In genomic region chr16:11105038-11105903, GRCh38 we compare ENCODE assay signal across 8 cellular contexts.
DNase-seq lines count a peak whose midpoint lies in the region; TF ChIP-seq lines count a peak whose summit lies in the region.

No MANE protein-coding gene starts in this region.

- H3K27ac Mint-ChIP-seq in T-helper 1 cell treated with Interleukin-12 subunit alpha and Interleukin-12 subunit beta and Interleukin-4 antibody, amounts not matched to agents 30 μg/mL and 1 μg/mL, for 36 hours = peak overlapping the region; percentile 86
- no peak overlapping the region for H3K27ac Mint-ChIP-seq in Calu3 (ENCODE audit: unreplicated experiment)

- DNase-seq in GM13976 (ENCODE audit: low spot score) (peak; percentile 64), H4 (ENCODE audit: low spot score) (peak; percentile 72), LNCaP clone FGC (ENCODE audit: low read depth) (peak; percentile 17), pons (ENCODE audit: low spot score) (no peak), Calu3 (no peak)

- H3K9me3 ChIP-seq in esophagus (ENCODE audit: control insufficient read depth in 2 of 2, insufficient read depth in 1 of 2, low read depth in 1 of 2, low read length in 1 of 2) (no peaks in the 10 kb centered on the region), neutrophil (no peaks in the 10 kb centered on the region)

- no TSS peak for BruUV-seq in Calu3 (replicated peaks; lab: Mats Ljungman, UMichigan)

- H3K4me3 Mint-ChIP-seq in T-helper 1 cell treated with Interleukin-12 subunit alpha and Interleukin-12 subunit beta and Interleukin-4 antibody, amounts not matched to agents 30 μg/mL and 1 μg/mL, for 36 hours = peak overlapping the region; percentile 66
- no peak overlapping the region for H3K4me3 Mint-ChIP-seq in Calu3 (ENCODE audit: low read depth, unreplicated experiment)

- H3K4me1 ChIP-seq in esophagus (ENCODE audit: control insufficient read depth in 2 of 2, insufficient read depth in 2 of 2, low read length in 1 of 2) = peaks cover 4% of the 10 kb centered on the region in 2 donors
- H3K4me1 ChIP-seq in neutrophil (ENCODE audit: control insufficient read depth in 1 of 2, insufficient read depth in 1 of 2, low read depth in 1 of 2, low read length in 1 of 2) = peaks cover 20 to 22% of the 10 kb centered on the region in 2 experiments

- no peaks in the 10 kb centered on the region for H3K9me3 Mint-ChIP-seq in T-helper 1 cell treated with Interleukin-12 subunit alpha and Interleukin-12 subunit beta and Interleukin-4 antibody, amounts not matched to agents 30 μg/mL and 1 μg/mL, for 36 hours
- H3K9me3 Mint-ChIP-seq in Calu3 (ENCODE audit: low read depth, unreplicated experiment) = no peaks in the 10 kb centered on the region

- H3K27me3 ChIP-seq in esophagus (ENCODE audit: control insufficient read depth in 1 of 2, insufficient read depth in 2 of 2, low read length in 2 of 2) (no peaks in the 10 kb centered on the region), neutrophil (no peaks in the 10 kb centered on the region)

- peaks cover 28% of the 10 kb centered on the region for H3K36me3 Mint-ChIP-seq in T-helper 1 cell treated with Interleukin-12 subunit alpha and Interleukin-12 subunit beta and Interleukin-4 antibody, amounts not matched to agents 30 μg/mL and 1 μg/mL, for 36 hours (ENCODE audit: low read depth)
- no peaks in the 10 kb centered on the region for H3K36me3 Mint-ChIP-seq in Calu3 (ENCODE audit: insufficient read depth, unreplicated experiment)

- in situ Hi-C loops in GM13976 (cut with MboI; ENCODE audit: low sequenced_read_pairs, unreplicated experiment) = no loop called here

- H3K4me3 ChIP-seq in LNCaP clone FGC (ENCODE audit: low read depth, low read length) (no peak overlapping the region), esophagus (ENCODE audit: low read depth in 1 of 2, low read length in 2 of 2) (no peak overlapping the region), neutrophil (ENCODE audit: low read depth in 1 of 2, low read length in 1 of 2) (peak overlapping the region; percentile 51 to 61)

- H3K27ac ChIP-seq in esophagus (ENCODE audit: low read depth in 2 of 2, low read length in 1 of 2) = peak overlapping the region; percentile 11 to 41
- H3K27ac ChIP-seq in neutrophil = peak overlapping the region; percentile 85

- WGBS in esophagus, 2 donors = 38 to 39% methylated on average over 7 of the region's 7 CpGs

- CTCF ChIA-PET in Calu3 (lab: Charles Lee) = interaction anchor here (0.7 to 1.6 kb wide), 4 partner anchors 10 to 152 kb away, joined by 3 to 5 read pairs (median 4); partner anchors contain the start of gene SOCS1

- peaks cover 0 to 5% of the 10 kb centered on the region in 2 donors for H3K36me3 ChIP-seq in esophagus (ENCODE audit: control insufficient read depth in 2 of 2, insufficient read depth in 2 of 2, low read length in 1 of 2)
- peaks cover 11% of the 10 kb centered on the region for H3K36me3 ChIP-seq in neutrophil

- TF ChIP-seq CTCF in GM13976 (IDR thresholded peaks at IDR 0.05; ENCODE audit: borderline replicate concordance, control extremely low read depth, extremely low read depth, insufficient read depth, missing control alignments) = no peak
- TF ChIP-seq CTCF in LNCaP clone FGC (IDR thresholded peaks at IDR 0.05; ENCODE audit: control insufficient read depth, extremely low read depth, insufficient read depth) = no peak
- TF ChIP-seq CTCF in neutrophil (IDR thresholded peaks at IDR 0.05) = no peak
- no peak for TF ChIP-seq CTCF in Calu3 (IDR thresholded peaks at IDR 0.05; ENCODE audit: unreplicated experiment)

- intact Hi-C loops in Calu3 (cut with micrococcal nuclease; ENCODE audit: unreplicated experiment) = loop anchor here (10.0 kb wide), 1 partner anchor 150 kb away; the partner anchor contains the start of gene SOCS1

- H3K4me1 Mint-ChIP-seq in T-helper 1 cell treated with Interleukin-12 subunit alpha and Interleukin-12 subunit beta and Interleukin-4 antibody, amounts not matched to agents 30 μg/mL and 1 μg/mL, for 36 hours (ENCODE audit: low read depth) = peaks cover 64% of the 10 kb centered on the region
- H3K4me1 Mint-ChIP-seq in Calu3 (ENCODE audit: low read depth, unreplicated experiment) = peaks cover 31% of the 10 kb centered on the region

- H3K27me3 Mint-ChIP-seq in T-helper 1 cell treated with Interleukin-12 subunit alpha and Interleukin-12 subunit beta and Interleukin-4 antibody, amounts not matched to agents 30 μg/mL and 1 μg/mL, for 36 hours (ENCODE audit: low read depth) = no peaks in the 10 kb centered on the region
- no peaks in the 10 kb centered on the region for H3K27me3 Mint-ChIP-seq in Calu3 (ENCODE audit: unreplicated experiment)

Comparison
In these comparisons a context has a peak if more than half of its experiments do, and no peak if none do; other contexts are left out.
1. DNase-seq: peak in GM13976 (single experiment), H4 (single experiment) and LNCaP clone FGC (single experiment); none in pons (single experiment) and Calu3 (single experiment).
2. H3K4me3 ChIP-seq: peak in neutrophil (2 of 2); none in LNCaP clone FGC (single experiment) and esophagus (0 of 2).